ENCODE assay signal across 23 cellular contexts in the genomic region with DNA sequence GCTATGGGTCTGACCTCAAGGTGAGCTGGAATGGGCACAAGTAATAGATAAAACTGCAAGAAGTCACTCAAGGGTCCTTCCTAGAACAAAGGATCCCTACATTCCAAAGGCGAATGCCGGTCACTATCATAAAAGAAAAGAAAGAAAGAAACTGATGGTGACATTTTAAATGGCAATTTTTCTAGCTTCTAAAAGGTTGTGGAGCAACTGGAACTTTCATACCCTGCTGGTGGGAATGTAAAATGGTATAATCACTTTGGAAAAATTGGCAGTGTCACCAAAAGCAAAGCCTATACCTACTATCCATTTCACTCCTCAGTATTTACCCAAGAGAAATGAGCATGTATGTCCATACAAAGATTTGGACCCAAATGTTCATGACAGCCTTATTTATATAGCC. TPM values are rescaled to one million over a fixed set of nuclear protein-coding genes. Genes with fewer than 3 reads are reported as not detected.
"Had no signal": no experiment of that assay in that cellular context is flagged by ENCODE, and none has a peak within 500 bp of the region (broad histone marks: within the 10 kb centered on the region; RNA-seq: fewer than 3 reads in every experiment).

No MANE protein-coding gene starts in this region.

- H3K27me3 Mint-ChIP-seq: activated naive CD8-positive, alpha-beta T cell; stimulated activated naive CD8-positive, alpha-beta T cell treated with anti-CD3 and anti-CD28 coated beads, Interleukin-15, amount 100 ng/mL, for 72 hours had no signal

- H3K4me3 ChIP-seq: colonic mucosa, lung, prostate gland, suprapubic skin had no signal

- H3K4me3 Mint-ChIP-seq: activated CD4-positive, alpha-beta memory T cell treated with anti-CD3 and anti-CD28 coated beads for 36 hours; activated naive CD8-positive, alpha-beta T cell; activated T-helper 1 cell treated with anti-CD3 and anti-CD28 coated beads, Interleukin-12 subunit alpha, Interleukin-12 subunit beta, Interleukin-2, Interleukin-4 antibody, amounts not matched to agents 30 ng/mL and 10 ng/mL and 1 ng/mL, durations not matched to agents 14 hours and 24 hours and 36 hours; mesothelial cell of epicardium; nephron progenitor cell; stimulated activated naive CD8-positive, alpha-beta T cell treated with anti-CD3 and anti-CD28 coated beads, Interleukin-15, amount 100 ng/mL, for 72 hours; WTC11 had no signal

- ATAC-seq: esophagus mucosa; left colon; right cardiac atrium; stimulated activated naive CD8-positive, alpha-beta T cell treated with anti-CD3 and anti-CD28 coated beads, Interleukin-15, amount 100 ng/mL, for 72 hours; WTC11 had no signal

- H3K36me3 Mint-ChIP-seq: activated CD4-positive, alpha-beta memory T cell treated with anti-CD3 and anti-CD28 coated beads for 36 hours; activated naive CD8-positive, alpha-beta T cell; mesothelial cell of epicardium; WTC11 had no signal

- H3K27me3 ChIP-seq: colonic mucosa, suprapubic skin had no signal

- DNase-seq: activated CD4-positive, alpha-beta memory T cell treated with anti-CD3 and anti-CD28 coated beads for 36 hours; activated CD4-positive, alpha-beta T cell treated with anti-CD3 and anti-CD28 coated beads for 4 hours; activated T-cell treated with anti-CD3 and anti-CD28 coated beads for 4 hours; amniotic stem cell; colonic mucosa; hippocampal formation; left colon; nephron progenitor cell; occipital lobe; right cardiac atrium; small intestine; stimulated activated CD4-positive, alpha-beta T cell treated with anti-CD3 and anti-CD28 coated beads, Interleukin-4, amount 100 ng/mL, for 1 hour; stimulated activated naive CD8-positive, alpha-beta T cell treated with anti-CD3 and anti-CD28 coated beads, Interleukin-15, amount 100 ng/mL, for 72 hours had no signal

- H3K4me1 ChIP-seq: prostate gland had no signal

- H3K27ac ChIP-seq: colonic mucosa, prostate gland, suprapubic skin had no signal

- H3K4me1 Mint-ChIP-seq: WTC11 had no signal

- H3K36me3 ChIP-seq: colonic mucosa, prostate gland, suprapubic skin had no signal

- H3K27ac Mint-ChIP-seq: activated CD4-positive, alpha-beta memory T cell treated with anti-CD3 and anti-CD28 coated beads for 36 hours; activated naive CD8-positive, alpha-beta T cell; activated T-helper 1 cell treated with anti-CD3 and anti-CD28 coated beads, Interleukin-12 subunit alpha, Interleukin-12 subunit beta, Interleukin-2, Interleukin-4 antibody, amounts not matched to agents 30 ng/mL and 10 ng/mL and 1 ng/mL, durations not matched to agents 14 hours and 24 hours and 36 hours; mesothelial cell of epicardium; nephron progenitor cell; stimulated activated naive CD8-positive, alpha-beta T cell treated with anti-CD3 and anti-CD28 coated beads, Interleukin-15, amount 100 ng/mL, for 72 hours; WTC11 had no signal

- H3K9me3 Mint-ChIP-seq: activated CD4-positive, alpha-beta memory T cell treated with anti-CD3 and anti-CD28 coated beads for 36 hours; activated T-helper 1 cell treated with anti-CD3 and anti-CD28 coated beads, Interleukin-12 subunit alpha, Interleukin-12 subunit beta, Interleukin-2, Interleukin-4 antibody, amounts not matched to agents 30 ng/mL and 10 ng/mL and 1 ng/mL, durations not matched to agents 14 hours and 24 hours and 36 hours; mesothelial cell of epicardium; nephron progenitor cell; stimulated activated naive CD8-positive, alpha-beta T cell treated with anti-CD3 and anti-CD28 coated beads, Interleukin-15, amount 100 ng/mL, for 72 hours; WTC11 had no signal

- H3K9me3 ChIP-seq: colonic mucosa, prostate gland, suprapubic skin had no signal

RNA-seq across cellular contexts. Expression of a gene that starts 4.2 kb away (rescaled TPM):
- total RNA-seq: mesothelial cell of epicardium, WTC11 had no signal

RNA-seq across cellular contexts. Expression of a gene that starts 40.5 kb away (rescaled TPM):
- total RNA-seq: glomerular endothelial cell, mesothelial cell of epicardium, WTC11 had no signal

RNA-seq across cellular contexts. Expression of a gene that starts 53.4 kb away (rescaled TPM):
- total RNA-seq: activated CD4-positive, alpha-beta memory T cell treated with anti-CD3 and anti-CD28 coated beads for 36 hours; activated T-helper 1 cell treated with anti-CD3 and anti-CD28 coated beads, Interleukin-12 subunit alpha, Interleukin-12 subunit beta, Interleukin-2, Interleukin-4 antibody, amounts not matched to agents 30 ng/mL and 10 ng/mL and 1 ng/mL, durations not matched to agents 14 hours and 24 hours and 36 hours; glomerular endothelial cell; mesothelial cell of epicardium; T-helper 2 cell treated with Interferon-gamma antibody and Interleukin-4, amounts not matched to agents 100 ng/mL and 5 ng/mL, for 36 hours had no signal

RNA-seq across cellular contexts. Expression of a gene that starts 57.4 kb away (rescaled TPM):
- total RNA-seq: glomerular endothelial cell, mesothelial cell of epicardium, WTC11 had no signal
